Comparison of ENCODE assay signal across 14 cellular contexts in the genomic region with DNA sequence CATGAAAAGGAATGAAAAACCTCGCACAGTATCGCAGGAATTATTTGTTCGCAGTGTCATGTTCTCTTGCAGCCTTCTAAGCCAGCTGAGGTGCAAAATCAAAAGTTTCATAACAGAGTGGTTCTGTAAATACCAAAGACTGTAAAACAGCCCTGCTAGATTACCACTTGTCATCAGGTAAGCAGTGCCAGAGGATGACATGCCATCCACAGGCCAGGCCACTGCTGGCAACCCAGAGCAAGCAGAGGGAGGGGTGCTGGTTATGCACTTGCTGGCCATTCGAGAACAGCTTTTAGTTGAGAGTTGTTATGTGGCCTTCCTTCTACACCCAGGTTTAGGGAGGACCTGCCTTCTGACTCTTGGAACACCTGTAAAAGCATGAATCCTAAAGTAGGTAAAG.
DNase-seq lines count a peak whose midpoint lies in the region; ATAC-seq and TF ChIP-seq lines count a peak whose summit lies in the region.
"Had no signal": no experiment of that assay in that cellular context is flagged by ENCODE, and none has a peak within 500 bp of the region (broad histone marks: within the 10 kb centered on the region; RNA-seq: fewer than 3 reads in every experiment).

No MANE protein-coding gene starts in this region.

- TF ChIP-seq CTCF in Calu3 (IDR thresholded peaks at IDR 0.05; ENCODE audit: unreplicated experiment) = no peak
- no peak for TF ChIP-seq CTCF in activated B cell treated with CpG ODN at 0.5 μM for 24 hours (IDR thresholded peaks at IDR 0.05)
- TF ChIP-seq CTCF in left ventricle myocardium inferior (IDR thresholded peaks at IDR 0.05; ENCODE audit: borderline replicate concordance) = no peak
- TF ChIP-seq CTCF in psoas muscle (IDR thresholded peaks at IDR 0.05) = no peak
- TF ChIP-seq CTCF in CD14-positive monocyte (IDR thresholded peaks at IDR 0.05) = no peak
- no peak for TF ChIP-seq CTCF in mesothelial cell of epicardium (IDR thresholded peaks at IDR 0.05; ENCODE audit: unreplicated experiment)

- H3K27me3 Mint-ChIP-seq in Calu3 (ENCODE audit: unreplicated experiment) = no peaks in the 10 kb centered on the region
- H3K27me3 Mint-ChIP-seq in activated B cell treated with CpG ODN at 0.5 μM for 24 hours = no peaks in the 10 kb centered on the region
- peaks cover 0 to 5% (median 0%) of the 10 kb centered on the region in 3 donors for H3K27me3 Mint-ChIP-seq in CD14-positive monocyte (ENCODE audit: low read depth in 3 of 3)
- no peaks in the 10 kb centered on the region for H3K27me3 Mint-ChIP-seq in mesothelial cell of epicardium (ENCODE audit: low read depth)

- intact Hi-C loops in Calu3 (cut with micrococcal nuclease; ENCODE audit: unreplicated experiment) (no loop called here), activated B cell treated with CpG ODN at 0.5 μM for 24 hours (cut with micrococcal nuclease) (no loop called here), left ventricle myocardium inferior (cut with micrococcal nuclease) (no loop called here), psoas muscle (cut with DNase I) (no loop called here), CD14-positive monocyte (cut with micrococcal nuclease) (no loop called here)

- H3K4me3 ChIP-seq in left ventricle myocardium inferior (peak overlapping the region; percentile 3), psoas muscle (no peak overlapping the region)
- H3K4me3 ChIP-seq: GM12878, MG63, thoracic aorta had no signal

- H3K4me1 Mint-ChIP-seq in Calu3 (ENCODE audit: low read depth, unreplicated experiment) = peaks cover 77% of the 10 kb centered on the region
- peaks cover 95% of the 10 kb centered on the region for H3K4me1 Mint-ChIP-seq in activated B cell treated with CpG ODN at 0.5 μM for 24 hours
- H3K4me1 Mint-ChIP-seq in CD14-positive monocyte = peaks cover 63% of the 10 kb centered on the region
- H3K4me1 Mint-ChIP-seq in mesothelial cell of epicardium = peaks cover 15% of the 10 kb centered on the region

- ATAC-seq in activated B cell treated with CpG ODN at 0.5 μM for 24 hours (ENCODE audit: low read depth) (no peak), psoas muscle (peak; percentile 89 to 93 (median 91))
- ATAC-seq: GM12878 had no signal

- H3K36me3 Mint-ChIP-seq in Calu3 (ENCODE audit: insufficient read depth, unreplicated experiment) (peaks cover 27% of the 10 kb centered on the region), activated B cell treated with CpG ODN at 0.5 μM for 24 hours (ENCODE audit: low read depth) (peaks cover 33% of the 10 kb centered on the region), CD14-positive monocyte (peaks cover 4 to 17% of the 10 kb centered on the region in 2 donors), mesothelial cell of epicardium (peaks cover 2% of the 10 kb centered on the region)

- H3K27ac ChIP-seq in left ventricle myocardium inferior (replicated peaks) (peak overlapping the region; percentile 91), psoas muscle (no peak overlapping the region)
- H3K27ac ChIP-seq: thoracic aorta had no signal

- 33 to 40% (median 37%) methylated on average over 4 of the region's 4 CpGs for WGBS in psoas muscle, 3 donors

- CTCF ChIA-PET in Calu3 (lab: Charles Lee) = interaction anchor here (0.9 kb wide), 1 partner anchor 15 kb away, joined by 3 read pairs; no protein-coding TSS in a partner anchor
- CTCF ChIA-PET in activated B cell treated with CpG ODN at 0.5 μM for 24 hours (lab: Charles Lee) = interaction anchor here (2.1 kb wide), 1 partner anchor 105 kb away, joined by 4 read pairs; no protein-coding TSS in a partner anchor

- BruUV-seq in Calu3 (replicated peaks; lab: Mats Ljungman, UMichigan) = no TSS peak

- H3K9me3 ChIP-seq in left ventricle myocardium inferior (replicated peaks) = no peaks in the 10 kb centered on the region
- no peaks in the 10 kb centered on the region for H3K9me3 ChIP-seq in psoas muscle
- H3K9me3 ChIP-seq: MG63, thoracic aorta had no signal

- DNase-seq in Calu3 (no peak), activated B cell treated with CpG ODN at 0.5 μM for 24 hours (no peak), left ventricle myocardium inferior (peak; percentile 59), psoas muscle (no peak), GDM1 (lab: John Stamatoyannopoulos, UW) (no peak), CD14-positive monocyte (ENCODE audit: low spot score) (no peak), mesothelial cell of epicardium (ENCODE audit: low spot score in 2 of 2, unreplicated experiment in 2 of 2) (no peak)
- DNase-seq: activated CD4-positive, alpha-beta T cell treated with anti-CD3 and anti-CD28 coated beads, Interleukin-2, amount 50 U/mL, for 48 hours; GOT3; MG63; NCI-H187 treated with DMSO at 0.1 percent for 48 hours had no signal

- no peaks in the 10 kb centered on the region for H3K27me3 ChIP-seq in left ventricle myocardium inferior (ENCODE audit: low read depth)
- H3K27me3 ChIP-seq in psoas muscle (ENCODE audit: insufficient read depth in 3 of 3, low read length in 2 of 3) = peaks cover 0 to 25% (median 0%) of the 10 kb centered on the region in 3 donors
- H3K27me3 ChIP-seq: MG63 had no signal

- H3K9me3 Mint-ChIP-seq in Calu3 (ENCODE audit: low read depth, unreplicated experiment) (no peaks in the 10 kb centered on the region), activated B cell treated with CpG ODN at 0.5 μM for 24 hours (no peaks in the 10 kb centered on the region), CD14-positive monocyte (no peaks in the 10 kb centered on the region), mesothelial cell of epicardium (no peaks in the 10 kb centered on the region)
- H3K9me3 Mint-ChIP-seq: nephron had no signal

- H3K4me3 Mint-ChIP-seq in Calu3 (ENCODE audit: low read depth, unreplicated experiment) (peak overlapping the region; percentile 41), activated B cell treated with CpG ODN at 0.5 μM for 24 hours (no peak overlapping the region), CD14-positive monocyte (no peak overlapping the region), mesothelial cell of epicardium (no peak overlapping the region)
- H3K4me3 Mint-ChIP-seq: nephron had no signal

- H3K27ac Mint-ChIP-seq in Calu3 (ENCODE audit: unreplicated experiment) (peak overlapping the region; percentile 6), activated B cell treated with CpG ODN at 0.5 μM for 24 hours (peak overlapping the region; percentile 71), CD14-positive monocyte (no peak overlapping the region), mesothelial cell of epicardium (no peak overlapping the region)
- H3K27ac Mint-ChIP-seq: nephron had no signal

- H3K4me1 ChIP-seq in left ventricle myocardium inferior (peaks cover 100% of the 10 kb centered on the region), psoas muscle (peaks cover 41% of the 10 kb centered on the region)

- POLR2A ChIA-PET in activated B cell treated with CpG ODN at 0.5 μM for 24 hours (lab: Charles Lee) = interaction anchor here (0.7 kb wide), 1 partner anchor 163 kb away, joined by 3 read pairs; no protein-coding TSS in a partner anchor

- H3K36me3 ChIP-seq in left ventricle myocardium inferior (no peaks in the 10 kb centered on the region), psoas muscle (ENCODE audit: insufficient read depth in 1 of 2, low read depth in 1 of 2) (no peaks in the 10 kb centered on the region)
- H3K36me3 ChIP-seq: MG63, thoracic aorta had no signal

Comparison
In these comparisons a context has a peak if more than half of its experiments do, and no peak if none do; other contexts are left out.
1. H3K27ac Mint-ChIP-seq: peak in Calu3 (single experiment) and activated B cell treated with CpG ODN at 0.5 μM for 24 hours (single experiment); none in CD14-positive monocyte (0 of 7) and mesothelial cell of epicardium (single experiment).